In genomic region chr18:55415258-55415871, GRCh38 we compare ENCODE assay signal across 7 cellular contexts.
A peak's percentile ranks its signal among the peaks of the same experiment; 100 is the strongest.
DNase-seq lines count a peak whose midpoint lies in the region; ATAC-seq, FAIRE-seq and TF ChIP-seq lines count a peak whose summit lies in the region.

No MANE protein-coding gene starts in this region.

- no peaks in the 10 kb centered on the region for H3K9me3 ChIP-seq in ascending aorta
- no peaks in the 10 kb centered on the region for H3K9me3 ChIP-seq in hepatocyte (ENCODE audit: low read depth)
- H3K9me3 ChIP-seq in smooth muscle cell (replicated peaks; ENCODE audit: low read depth): no peaks in the 10 kb centered on the region

- H2AFZ ChIP-seq in hepatocyte (no peak overlapping the region), smooth muscle cell (ENCODE audit: low read depth) (no peak overlapping the region)

- peaks cover 48% of the 10 kb centered on the region for H3K79me2 ChIP-seq in hepatocyte
- peaks cover 100% of the 10 kb centered on the region for H3K79me2 ChIP-seq in smooth muscle cell (ENCODE audit: low read depth)

- H3K27me3 ChIP-seq in ascending aorta: no peaks in the 10 kb centered on the region
- no peaks in the 10 kb centered on the region for H3K27me3 ChIP-seq in hepatocyte
- no peaks in the 10 kb centered on the region for H3K27me3 ChIP-seq in smooth muscle cell (ENCODE audit: low read depth)

- H3K9me3 Mint-ChIP-seq in T-helper 2 cell treated with Interferon-gamma antibody and Interleukin-4, amounts not matched to agents 5 μg/mL and 100 μg/mL, for 36 hours: no peaks in the 10 kb centered on the region

- H3K4me1 ChIP-seq in ascending aorta (no peaks in the 10 kb centered on the region), hepatocyte (ENCODE audit: insufficient read depth) (peaks cover 7% of the 10 kb centered on the region), smooth muscle cell (ENCODE audit: low read depth) (peaks cover 46% of the 10 kb centered on the region)

- no peak overlapping the region for H3K27ac Mint-ChIP-seq in T-helper 2 cell treated with Interferon-gamma antibody and Interleukin-4, amounts not matched to agents 5 μg/mL and 100 μg/mL, for 36 hours

- intact Hi-C loops in ascending aorta (cut with DNase I): loop anchor here (2.0 to 5.0 kb wide), 3 partner anchors 181 to 1162 kb away; no protein-coding TSS in a partner anchor

- TF ChIP-seq POLR2A in GM12892 (IDR thresholded peaks at IDR 0.05; ENCODE audit: low read depth, low read length): no peak

- 15% methylated on average over 6 of the region's 6 CpGs for WGBS in hepatocyte (ENCODE audit: low lambda C conversion rate, missing lambda C conversion rate)
- 14% methylated on average over 6 of the region's 6 CpGs for WGBS in smooth muscle cell (ENCODE audit: low lambda C conversion rate)

- H3K4me3 Mint-ChIP-seq in T-helper 2 cell treated with Interferon-gamma antibody and Interleukin-4, amounts not matched to agents 5 μg/mL and 100 μg/mL, for 36 hours: no peak overlapping the region

- TF ChIP-seq CTCF in ascending aorta (IDR thresholded peaks at IDR 0.05): peak; percentile 60 to 90 (median 85)
- TF ChIP-seq CTCF in hepatocyte (IDR thresholded peaks at IDR 0.05; ENCODE audit: poor library complexity): peak; percentile 94
- TF ChIP-seq CTCF in smooth muscle cell (IDR thresholded peaks at IDR 0.05; ENCODE audit: borderline replicate concordance, insufficient read depth, poor library complexity, severe bottlenecking): peak; percentile 94

- H3K36me3 ChIP-seq in ascending aorta (no peaks in the 10 kb centered on the region), hepatocyte (replicated peaks; ENCODE audit: insufficient read depth, low read depth) (no peaks in the 10 kb centered on the region), smooth muscle cell (ENCODE audit: low read depth) (no peaks in the 10 kb centered on the region)

- H3K4me3 ChIP-seq in ascending aorta (no peak overlapping the region), hepatocyte (no peak overlapping the region), smooth muscle cell (no peak overlapping the region)

- H3K27me3 Mint-ChIP-seq in T-helper 2 cell treated with Interferon-gamma antibody and Interleukin-4, amounts not matched to agents 5 μg/mL and 100 μg/mL, for 36 hours (ENCODE audit: low read depth): no peaks in the 10 kb centered on the region

- peak; percentile 17 for DNase-seq in GM12892 (ENCODE audit: insufficient read length)
- DNase-seq in NCI-H1417 treated with DMSO at 0.1 percent for 48 hours (lab: John Stamatoyannopoulos, UW): peak; percentile 70
- DNase-seq in T-helper 2 cell treated with Interferon-gamma antibody and Interleukin-4, amounts not matched to agents 5 μg/mL and 100 μg/mL, for 36 hours (ENCODE audit: low spot score): peak; percentile 71
- DNase-seq in ascending aorta (ENCODE audit: low spot score in 2 of 2): peak; percentile 22 to 92
- peak; percentile 88 for DNase-seq in hepatocyte (ENCODE audit: low spot score)
- peak; percentile 27 for DNase-seq in smooth muscle cell (lab: John Stamatoyannopoulos, UW; ENCODE audit: unreplicated experiment)

- no peaks in the 10 kb centered on the region for H4K20me1 ChIP-seq in hepatocyte (ENCODE audit: insufficient read depth, poor library complexity, severe bottlenecking)
- peaks cover 9% of the 10 kb centered on the region for H4K20me1 ChIP-seq in smooth muscle cell (ENCODE audit: low read depth)

- no peaks in the 10 kb centered on the region for H3K36me3 Mint-ChIP-seq in T-helper 2 cell treated with Interferon-gamma antibody and Interleukin-4, amounts not matched to agents 5 μg/mL and 100 μg/mL, for 36 hours (ENCODE audit: low read depth)

- H3F3A ChIP-seq in smooth muscle cell (ENCODE audit: low read depth): peaks cover 14% of the 10 kb centered on the region

- FAIRE-seq in GM12892 (lab: Jason Lieb, UNC): peak; percentile 76

- H3K27ac ChIP-seq in ascending aorta: no peak overlapping the region
- no peak overlapping the region for H3K27ac ChIP-seq in hepatocyte
- H3K27ac ChIP-seq in smooth muscle cell (ENCODE audit: low read depth): peak overlapping the region; percentile 53

- H3K9me2 ChIP-seq in hepatocyte (replicated peaks; ENCODE audit: insufficient read depth): no peaks in the 10 kb centered on the region

- peak; percentile 83 for ATAC-seq in HG02763 (IDR thresholded peaks at IDR 0.05; ENCODE audit: unreplicated experiment)

- peaks cover 3% of the 10 kb centered on the region for H3K4me1 Mint-ChIP-seq in T-helper 2 cell treated with Interferon-gamma antibody and Interleukin-4, amounts not matched to agents 5 μg/mL and 100 μg/mL, for 36 hours (ENCODE audit: low read depth)

- H3K4me2 ChIP-seq in hepatocyte (no peak overlapping the region), smooth muscle cell (peak overlapping the region; percentile 63)

- H3K9ac ChIP-seq in smooth muscle cell (ENCODE audit: low read depth): no peak overlapping the region

Comparison
In these comparisons a context has a peak if more than half of its experiments do, and no peak if none do; other contexts are left out.
1. DNase-seq: peak in every context shown above with its lines; median percentile 88 in hepatocyte; 71 in T-helper 2 cell treated with Interferon-gamma antibody and Interleukin-4, amounts not matched to agents 5 μg/mL and 100 μg/mL, for 36 hours; 70 in NCI-H1417 treated with DMSO at 0.1 percent for 48 hours; 57 in ascending aorta; 27 in smooth muscle cell; 17 in GM12892.